25 cellular contexts compared by ENCODE assay signal in the genomic region with DNA sequence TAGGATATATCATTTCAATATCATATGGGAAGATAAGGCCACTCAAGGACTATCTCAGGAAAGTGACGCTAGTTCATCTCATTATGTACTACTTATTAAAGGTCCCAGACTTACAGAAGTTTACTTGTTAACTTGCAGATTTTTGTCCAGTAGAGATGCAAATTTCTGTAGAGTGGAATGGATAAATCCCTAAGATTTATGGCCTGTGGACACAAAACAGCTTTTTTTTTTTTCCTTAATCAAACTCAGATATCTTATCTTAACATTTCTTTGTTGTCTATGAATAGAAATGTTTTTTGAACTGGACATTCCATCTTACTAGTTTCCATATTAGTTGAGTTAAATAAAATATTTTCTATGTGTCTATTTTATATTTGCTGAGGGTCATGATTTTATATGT.
DNase-seq lines count a peak whose midpoint lies in the region; ATAC-seq, FAIRE-seq and TF ChIP-seq lines count a peak whose summit lies in the region.
"Had no signal": no experiment of that assay in that cellular context is flagged by ENCODE, and none has a peak within 500 bp of the region (broad histone marks: within the 10 kb centered on the region; RNA-seq: fewer than 3 reads in every experiment).

No MANE protein-coding gene starts in this region.

- no peaks in the 10 kb centered on the region for H3K9me3 ChIP-seq in K562 (replicated peaks; ENCODE audit: control insufficient read depth, insufficient read depth, low read depth, low read length)
- no peaks in the 10 kb centered on the region for H3K9me3 ChIP-seq in thyroid gland
- H3K9me3 ChIP-seq: BE2C, BLaER1 had no signal

- CTCF ChIA-PET in K562 (lab: Yijun Ruan, JAX; ENCODE audit: low intra/inter-chr PET ratio) = no interaction called here

- 64% methylated on average over 1 of the region's 1 CpG for WGBS in K562 (ENCODE audit: insufficient coverage, low coverage, missing lambda C conversion rate)
- WGBS in thyroid gland, 2 donors = 98 to 100% methylated on average over 1 of the region's 1 CpG

- no peaks in the 10 kb centered on the region for H4K20me1 ChIP-seq in K562 (replicated peaks; ENCODE audit: control insufficient read depth, insufficient read depth, low read length)
- H4K20me1 ChIP-seq: BLaER1 had no signal

- H3K4me2 ChIP-seq in K562 (ENCODE audit: insufficient read depth, low read length) = no peak overlapping the region
- H3K4me2 ChIP-seq: BLaER1 had no signal

- H3K4me3 ChIP-seq in K562 = no peak overlapping the region
- no peak overlapping the region for H3K4me3 ChIP-seq in thyroid gland (replicated peaks in 1 of 3)
- H3K4me3 ChIP-seq: BLaER1, GM12878 had no signal

- no peak overlapping the region for H2AFZ ChIP-seq in K562 (ENCODE audit: low read depth, low read length)

- no peak for TF ChIP-seq CTCF in K562 (IDR thresholded peaks at IDR 0.05 in 2 of 3, conservative IDR thresholded peaks at IDR 0.05 in 1 of 3; ENCODE audit: insufficient read depth in 2 of 3, low read depth in 1 of 3, low read length in 3 of 3)
- no peak for TF ChIP-seq CTCF in thyroid gland (IDR thresholded peaks at IDR 0.05)

- peak; percentile 40 for FAIRE-seq in K562 (lab: Jason Lieb, UNC)
- peak; percentile 33 for FAIRE-seq in frontal cortex (lab: Jason Lieb, UNC)
- FAIRE-seq: A204.1, GM12878, GM12892 had no signal

- no peaks in the 10 kb centered on the region for H3K9me1 ChIP-seq in K562 (ENCODE audit: control insufficient read depth, insufficient read depth, low read length)

- peaks cover 0 to 4% of the 10 kb centered on the region in 2 experiments; a peak in 2 of 5 replicates for H3K4me1 ChIP-seq in K562 (replicated peaks in 1 of 2; ENCODE audit: control insufficient read depth in 2 of 2, insufficient read depth in 2 of 2, low read length in 2 of 2)
- H3K4me1 ChIP-seq in thyroid gland = peaks cover 14 to 16% of the 10 kb centered on the region in 2 donors
- H3K4me1 ChIP-seq: BE2C had no signal

- H3K9ac ChIP-seq in K562 (ENCODE audit: insufficient read depth in 1 of 2, low read depth in 2 of 2, low read length in 2 of 2) = no peak overlapping the region
- H3K9ac ChIP-seq: BLaER1 had no signal

- TF ChIP-seq POLR2A in K562 (conservative IDR thresholded peaks at IDR 0.05) (no peak), thyroid gland (IDR thresholded peaks at IDR 0.05) (no peak)

- intact Hi-C loops in K562 (cut with micrococcal nuclease) = no loop called here
- intact Hi-C loops in thyroid gland (cut with DNase I) = no loop called here

- no peak for TF ChIP-seq RAD21 in K562 (CRISPR knock-in tag; conservative IDR thresholded peaks at IDR 0.05 in 1 of 2, IDR thresholded peaks at IDR 0.05 in 1 of 2)

- ATAC-seq in K562 = no peak
- ATAC-seq in GM21825 (IDR thresholded peaks at IDR 0.05; ENCODE audit: unreplicated experiment) = no peak
- ATAC-seq: GM12878 had no signal

- no peak for DNase-seq in K562 (ENCODE audit: extremely low read depth in 1 of 4, low spot score in 3 of 4)
- no peak for DNase-seq in frontal cortex (ENCODE audit: low spot score in 2 of 2)
- DNase-seq in thyroid gland = no peak
- no peak for DNase-seq in HuH-7 (ENCODE audit: low spot score)
- no peak for DNase-seq in SHP77 (lab: John Stamatoyannopoulos, UW)
- DNase-seq: 8988T; ACHN; BE2C; C1 segment of cervical spinal cord; CD4-positive, alpha-beta memory T cell; CD4-positive, CD25-positive, alpha-beta regulatory T cell; CD8-positive, alpha-beta memory T cell; COR-L47; DMS 273 treated with DMSO at 0.1 percent for 48 hours; DMS153; DMS53; DMS79; DND-41; EL; GDM1 had no signal

- H3K27ac ChIP-seq in K562 (ENCODE audit: extremely low read depth, low read depth, low read length) (no peak overlapping the region), thyroid gland (peak overlapping the region in 2 of 3 donors; percentile 58 to 87)
- H3K27ac ChIP-seq: BLaER1 had no signal

- BruUV-seq in K562 (replicated peaks; lab: Mats Ljungman, UMichigan) = no TSS peak

- POLR2A ChIA-PET in K562 (lab: Yijun Ruan, JAX) = no interaction called here

- H3K36me3 ChIP-seq in K562 (ENCODE audit: control insufficient read depth, insufficient read depth, low read length) (peaks cover 6% of the 10 kb centered on the region; the same call in 1 of the 3 replicates), thyroid gland (no peaks in the 10 kb centered on the region)
- H3K36me3 ChIP-seq: BE2C had no signal

- TF ChIP-seq EP300 in K562 (IDR thresholded peaks at IDR 0.05; ENCODE audit: low read length) = no peak

- H3K27me3 ChIP-seq in K562 (ENCODE audit: control insufficient read depth in 2 of 2, insufficient read depth in 2 of 2, low read length in 2 of 2) (peaks cover 0 to 4% of the 10 kb centered on the region in 2 experiments; a peak in 1 of 5 replicates), thyroid gland (no peaks in the 10 kb centered on the region)
- H3K27me3 ChIP-seq: BE2C, BLaER1 had no signal

- no peaks in the 10 kb centered on the region for H3K79me2 ChIP-seq in K562 (ENCODE audit: control insufficient read depth, insufficient read depth, low read length)

- in situ Hi-C loops in K562 (cut with MboI) = no loop called here

TF ChIP-seq in K562, 482 proteins besides CTCF, POLR2A, EP300 and RAD21:
- TF ChIP-seq ZC3H11A (IDR thresholded peaks at IDR 0.05; ENCODE audit: low read depth, low read length) (no peak), GTF3C2 (IDR thresholded peaks at IDR 0.05; ENCODE audit: borderline replicate concordance, extremely low read depth, insufficient read length) (no peak), MEIS2 (IDR thresholded peaks at IDR 0.05; ENCODE audit: partially characterized antibody) (peak; percentile 18)
- TF ChIP-seq, protein P1, sequence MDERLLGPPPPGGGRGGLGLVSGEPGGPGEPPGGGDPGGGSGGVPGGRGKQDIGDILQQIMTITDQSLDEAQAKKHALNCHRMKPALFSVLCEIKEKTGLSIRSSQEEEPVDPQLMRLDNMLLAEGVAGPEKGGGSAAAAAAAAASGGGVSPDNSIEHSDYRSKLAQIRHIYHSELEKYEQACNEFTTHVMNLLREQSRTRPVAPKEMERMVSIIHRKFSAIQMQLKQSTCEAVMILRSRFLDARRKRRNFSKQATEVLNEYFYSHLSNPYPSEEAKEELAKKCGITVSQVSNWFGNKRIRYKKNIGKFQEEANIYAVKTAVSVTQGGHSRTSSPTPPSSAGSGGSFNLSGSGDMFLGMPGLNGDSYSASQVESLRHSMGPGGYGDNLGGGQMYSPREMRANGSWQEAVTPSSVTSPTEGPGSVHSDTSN (CRISPR knock-in tag; IDR thresholded peaks at IDR 0.05; ENCODE audit: low read depth) = no peak
- TF ChIP-seq, protein P1 (tag; conservative IDR thresholded peaks at IDR 0.05; ENCODE audit: low read depth) = peak; percentile 60
TF ChIP-seq in K562: peak in this region for 2.
